24 cellular contexts compared by ENCODE assay signal in the genomic region with DNA sequence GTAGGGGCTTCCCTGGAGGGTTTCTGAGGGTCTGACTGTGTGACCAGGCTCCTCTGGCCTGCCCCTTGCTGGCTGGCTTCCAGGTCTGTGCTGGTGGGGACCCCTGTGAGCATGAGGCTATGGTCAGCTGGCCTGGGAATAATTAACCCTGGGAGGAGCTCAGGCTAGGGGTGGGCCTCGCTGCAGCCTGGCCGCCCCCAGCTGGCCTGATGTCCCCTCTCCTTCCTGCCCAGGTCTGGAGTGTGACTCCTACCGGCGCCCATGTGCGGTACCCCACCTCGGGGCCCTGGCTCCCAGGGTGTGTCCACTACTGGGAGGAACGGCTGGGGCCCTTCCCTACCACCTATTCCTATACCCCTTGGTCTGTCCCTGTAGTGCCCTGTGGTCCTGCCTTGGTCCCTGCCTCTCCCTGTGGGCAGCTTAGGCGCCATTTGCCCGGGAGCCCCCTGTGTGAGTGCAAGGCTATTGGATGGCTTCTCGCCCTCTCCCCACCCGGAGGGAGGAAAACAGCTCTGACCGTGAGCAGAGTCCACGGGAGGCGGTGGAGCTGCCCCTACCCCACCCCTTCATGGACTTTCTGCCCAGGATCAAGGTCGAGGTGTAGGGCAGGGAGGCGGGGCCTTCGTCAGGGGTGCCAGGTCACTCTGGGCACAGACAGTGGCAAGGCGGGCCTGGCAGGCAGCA. TPM values are rescaled to one million over a fixed set of nuclear protein-coding genes. Genes with fewer than 3 reads are reported as not detected.
DNase-seq lines count a peak whose midpoint lies in the region; ATAC-seq and TF ChIP-seq lines count a peak whose summit lies in the region.
"Had no signal": no experiment of that assay in that cellular context is flagged by ENCODE, and none has a peak within 500 bp of the region (broad histone marks: within the 10 kb centered on the region; RNA-seq: fewer than 3 reads in every experiment).

No MANE protein-coding gene starts in this region.

- POLR2A ChIA-PET in PC-3 (lab: Charles Lee; ENCODE audit: unreplicated experiment) = no interaction called here

- H3K79me2 ChIP-seq in PC-3 (ENCODE audit: low read length) = peaks cover 86% of the 10 kb centered on the region

- ATAC-seq in heart right ventricle = peak in 6 of 8 donors; percentile 21 to 53 (median 42)
- ATAC-seq in PC-3 = no peak
- ATAC-seq: lower lobe of right lung, T-cell had no signal

- H3K36me3 Mint-ChIP-seq in activated T-helper 2 cell treated with anti-CD3 and anti-CD28 coated beads, Interferon-gamma antibody, Interleukin-2, Interleukin-4, amounts not matched to agents 10 μg/mL and 5 μg/mL and 100 μg/mL, durations not matched to agents 14 hours and 24 hours and 36 hours (ENCODE audit: low read depth) = no peaks in the 10 kb centered on the region
- H3K36me3 Mint-ChIP-seq: activated CD4-positive, alpha-beta memory T cell treated with anti-CD3 and anti-CD28 coated beads for 36 hours; brain; stimulated activated effector memory CD8-positive, alpha-beta T cell treated with anti-CD3 and anti-CD28 coated beads, Interleukin-12 subunit alpha, Interleukin-12 subunit beta, amount 100 ng/mL, for 72 hours; T-cell had no signal

- H2AFZ ChIP-seq in PC-3 (ENCODE audit: low read length) = no peak overlapping the region

- peaks cover 6% of the 10 kb centered on the region; the same call in 1 of the 2 replicates for H4K20me1 ChIP-seq in PC-3 (ENCODE audit: low read length)

- H3K4me1 ChIP-seq in Peyer's patch = peaks cover 0 to 99% (median 27%) of the 10 kb centered on the region in 4 donors
- peaks cover 80 to 100% (median 100%) of the 10 kb centered on the region in 9 donors for H3K4me1 ChIP-seq in heart right ventricle
- peaks cover 93 to 95% of the 10 kb centered on the region in 2 donors for H3K4me1 ChIP-seq in mucosa of rectum (ENCODE audit: control insufficient read depth in 2 of 2, insufficient read depth in 2 of 2, low read length in 2 of 2)
- H3K4me1 ChIP-seq in tibial artery = peaks cover 0 to 100% (median 91%) of the 10 kb centered on the region in 4 donors
- H3K4me1 ChIP-seq in PC-3 (ENCODE audit: insufficient read depth, low read length) = no peaks in the 10 kb centered on the region

- TF ChIP-seq POLR2A in Peyer's patch (IDR thresholded peaks at IDR 0.05) = peak; percentile 74 to 87

- H3K9me3 Mint-ChIP-seq in activated T-helper 2 cell treated with anti-CD3 and anti-CD28 coated beads, Interferon-gamma antibody, Interleukin-2, Interleukin-4, amounts not matched to agents 10 μg/mL and 5 μg/mL and 100 μg/mL, durations not matched to agents 14 hours and 24 hours and 36 hours = no peaks in the 10 kb centered on the region
- H3K9me3 Mint-ChIP-seq: activated CD4-positive, alpha-beta memory T cell treated with anti-CD3 and anti-CD28 coated beads for 36 hours; brain; CD4-positive, alpha-beta T cell; stimulated activated effector memory CD8-positive, alpha-beta T cell treated with anti-CD3 and anti-CD28 coated beads, Interleukin-12 subunit alpha, Interleukin-12 subunit beta, amount 100 ng/mL, for 72 hours; T-cell had no signal

- no peak overlapping the region for H3K4me3 Mint-ChIP-seq in activated T-helper 2 cell treated with anti-CD3 and anti-CD28 coated beads, Interferon-gamma antibody, Interleukin-2, Interleukin-4, amounts not matched to agents 10 μg/mL and 5 μg/mL and 100 μg/mL, durations not matched to agents 14 hours and 24 hours and 36 hours (ENCODE audit: low read depth)
- H3K4me3 Mint-ChIP-seq: activated CD4-positive, alpha-beta memory T cell treated with anti-CD3 and anti-CD28 coated beads for 36 hours; brain; CD4-positive, alpha-beta T cell; stimulated activated effector memory CD8-positive, alpha-beta T cell treated with anti-CD3 and anti-CD28 coated beads, Interleukin-12 subunit alpha, Interleukin-12 subunit beta, amount 100 ng/mL, for 72 hours; T-cell had no signal

- 59 to 64% methylated on average over 18 of the region's 18 CpGs for WGBS in heart right ventricle, 2 donors

- peak overlapping the region in 2 of 4 donors; percentile 33 to 42 for H3K4me3 ChIP-seq in Peyer's patch
- H3K4me3 ChIP-seq in heart right ventricle = no peak overlapping the region
- peak overlapping the region; percentile 24 to 31 for H3K4me3 ChIP-seq in mucosa of rectum (ENCODE audit: low read length in 2 of 2)
- H3K4me3 ChIP-seq in tibial artery = no peak overlapping the region
- no peak overlapping the region for H3K4me3 ChIP-seq in PC-3 (ENCODE audit: low read length)
- H3K4me3 ChIP-seq: esophagus muscularis mucosa, lower lobe of right lung, SJSA1, suprapubic skin had no signal

- H3K27me3 ChIP-seq in Peyer's patch (no peaks in the 10 kb centered on the region), heart right ventricle (no peaks in the 10 kb centered on the region), mucosa of rectum (ENCODE audit: control insufficient read depth in 2 of 2, insufficient read depth in 2 of 2, low read length in 2 of 2) (no peaks in the 10 kb centered on the region), tibial artery (no peaks in the 10 kb centered on the region), PC-3 (ENCODE audit: low read length) (no peaks in the 10 kb centered on the region)
- H3K27me3 ChIP-seq: esophagus muscularis mucosa, neutrophil, SJSA1, suprapubic skin had no signal

- peak in 1 of 6 experiments; percentile 4 for TF ChIP-seq CTCF in Peyer's patch (IDR thresholded peaks at IDR 0.05)
- TF ChIP-seq CTCF in heart right ventricle (IDR thresholded peaks at IDR 0.05) = no peak
- no peak for TF ChIP-seq CTCF in tibial artery (IDR thresholded peaks at IDR 0.05)
- TF ChIP-seq CTCF in PC-3 (conservative IDR thresholded peaks at IDR 0.05; ENCODE audit: low read depth, low read length) = no peak

- H3K9ac ChIP-seq in mucosa of rectum (ENCODE audit: low read depth in 1 of 2, low read length in 2 of 2) (peak overlapping the region; percentile 17 to 54), PC-3 (ENCODE audit: low read length) (no peak overlapping the region)

- H3K36me3 ChIP-seq in Peyer's patch = no peaks in the 10 kb centered on the region
- H3K36me3 ChIP-seq in heart right ventricle = no peaks in the 10 kb centered on the region
- H3K36me3 ChIP-seq in mucosa of rectum (ENCODE audit: control insufficient read depth in 2 of 2, insufficient read depth in 2 of 2, low read length in 2 of 2) = no peaks in the 10 kb centered on the region
- H3K36me3 ChIP-seq in tibial artery = no peaks in the 10 kb centered on the region
- no peaks in the 10 kb centered on the region for H3K36me3 ChIP-seq in PC-3 (ENCODE audit: low read depth, low read length)
- H3K36me3 ChIP-seq: esophagus muscularis mucosa, lower lobe of right lung, SJSA1, suprapubic skin had no signal

- H3F3A ChIP-seq in PC-3 (ENCODE audit: low read length, unreplicated experiment) = no peaks in the 10 kb centered on the region

- intact Hi-C loops in heart right ventricle (cut with DNase I) = loop anchor here in 2 of 10 donors (10.0 kb wide), 2 partner anchors 79 to 99 kb away; no protein-coding TSS in a partner anchor
- intact Hi-C loops in tibial artery (cut with DNase I; ENCODE audit: low total_unique reads) = no loop called here
- intact Hi-C loops in PC-3 (cut with micrococcal nuclease) = no loop called here
- intact Hi-C loops in activated T-helper 2 cell treated with anti-CD3 and anti-CD28 coated beads, Interferon-gamma antibody, Interleukin-2, Interleukin-4, amounts not matched to agents 10 μg/mL and 5 μg/mL and 100 μg/mL, durations not matched to agents 14 hours and 24 hours and 36 hours (cut with micrococcal nuclease) = no loop called here

- no peak overlapping the region for H3K4me2 ChIP-seq in PC-3 (ENCODE audit: low read length)

- H3K27me3 Mint-ChIP-seq in activated T-helper 2 cell treated with anti-CD3 and anti-CD28 coated beads, Interferon-gamma antibody, Interleukin-2, Interleukin-4, amounts not matched to agents 10 μg/mL and 5 μg/mL and 100 μg/mL, durations not matched to agents 14 hours and 24 hours and 36 hours (ENCODE audit: low read depth) = no peaks in the 10 kb centered on the region
- H3K27me3 Mint-ChIP-seq: activated CD4-positive, alpha-beta memory T cell treated with anti-CD3 and anti-CD28 coated beads for 36 hours; brain; CD4-positive, alpha-beta T cell; T-cell had no signal

- no peaks in the 10 kb centered on the region for H3K4me1 Mint-ChIP-seq in activated T-helper 2 cell treated with anti-CD3 and anti-CD28 coated beads, Interferon-gamma antibody, Interleukin-2, Interleukin-4, amounts not matched to agents 10 μg/mL and 5 μg/mL and 100 μg/mL, durations not matched to agents 14 hours and 24 hours and 36 hours (ENCODE audit: low read depth)

- no peaks in the 10 kb centered on the region for H3K9me3 ChIP-seq in Peyer's patch
- no peaks in the 10 kb centered on the region for H3K9me3 ChIP-seq in heart right ventricle
- H3K9me3 ChIP-seq in mucosa of rectum (ENCODE audit: control insufficient read depth in 2 of 2, low read length in 2 of 2) = no peaks in the 10 kb centered on the region
- H3K9me3 ChIP-seq in tibial artery = no peaks in the 10 kb centered on the region
- H3K9me3 ChIP-seq in PC-3 (ENCODE audit: low read length) = no peaks in the 10 kb centered on the region
- H3K9me3 ChIP-seq: esophagus muscularis mucosa, lower lobe of right lung, neutrophil, SJSA1, suprapubic skin had no signal

- no peaks in the 10 kb centered on the region for H3K9me2 ChIP-seq in PC-3 (replicated peaks; ENCODE audit: low read length)

- peak in 2 of 3 donors; percentile 88 to 94 for DNase-seq in Peyer's patch
- DNase-seq in heart right ventricle = peak in 1 of 2 donors; percentile 70
- DNase-seq in tibial artery = no peak
- no peak for DNase-seq in PC-3
- no peak for DNase-seq in activated T-helper 2 cell treated with anti-CD3 and anti-CD28 coated beads, Interferon-gamma antibody, Interleukin-2, Interleukin-4, amounts not matched to agents 10 μg/mL and 5 μg/mL and 100 μg/mL, durations not matched to agents 14 hours and 24 hours and 36 hours (ENCODE audit: low spot score)
- no peak for DNase-seq in GM19238 (ENCODE audit: insufficient read length, low spot score)
- DNase-seq: activated CD4-positive, alpha-beta memory T cell treated with anti-CD3 and anti-CD28 coated beads for 36 hours; activated gamma-delta T cell; CD4-positive, alpha-beta T cell; foreskin melanocyte; hypothalamus; KG1; lower lobe of right lung; NCI-H1436 treated with DMSO at 0.1 percent for 48 hours; NCI-H510A; NK-92 treated with Interleukin-12 subunit alpha and Interleukin-12 subunit beta, amount 100 ng/mL, for 24 hours; T-cell had no signal

- CTCF ChIA-PET in PC-3 (lab: Charles Lee) = no interaction called here

- H3K27ac Mint-ChIP-seq in activated T-helper 2 cell treated with anti-CD3 and anti-CD28 coated beads, Interferon-gamma antibody, Interleukin-2, Interleukin-4, amounts not matched to agents 10 μg/mL and 5 μg/mL and 100 μg/mL, durations not matched to agents 14 hours and 24 hours and 36 hours = no peak overlapping the region
- H3K27ac Mint-ChIP-seq: activated CD4-positive, alpha-beta memory T cell treated with anti-CD3 and anti-CD28 coated beads for 36 hours; CD4-positive, alpha-beta T cell; stimulated activated effector memory CD8-positive, alpha-beta T cell treated with anti-CD3 and anti-CD28 coated beads, Interleukin-12 subunit alpha, Interleukin-12 subunit beta, amount 100 ng/mL, for 72 hours; T-cell had no signal

- H3K27ac ChIP-seq in Peyer's patch (peak overlapping the region in 3 of 4 donors; percentile 80 to 98 (median 80)), heart right ventricle (peak overlapping the region; percentile 13 to 84 (median 70)), mucosa of rectum (ENCODE audit: low read depth in 2 of 2, low read length in 2 of 2) (peak overlapping the region; percentile 87 to 97), tibial artery (peak overlapping the region; percentile 8 to 25), PC-3 (ENCODE audit: low read length) (no peak overlapping the region)
- H3K27ac ChIP-seq: esophagus muscularis mucosa, lower lobe of right lung, SJSA1, suprapubic skin had no signal

- BruUV-seq in PC-3 (replicated peaks; lab: Mats Ljungman, UMichigan) = no TSS peak

RNA-seq across cellular contexts. Expression of a gene that starts 9.4 kb away (rescaled TPM):
- total RNA-seq in Peyer's patch (10 to 100 TPM; 54.5 to 83.6 (median 65.4) TPM), heart right ventricle (10 to 100 TPM; 38.4 to 92.3 (median 43.6) TPM), PC-3 (2014; rRNA removed) (17.5 and 23.3 TPM in 2 replicates)
- 10 to 100 TPM; 22.6 to 39.1 TPM for polyA plus RNA-seq in heart right ventricle
- 22.8 and 22.9 TPM in 2 replicates for total RNA-seq in activated T-helper 2 cell treated with anti-CD3 and anti-CD28 coated beads, Interferon-gamma antibody, Interleukin-2, Interleukin-4, amounts not matched to agents 10 μg/mL and 5 μg/mL and 100 μg/mL, durations not matched to agents 14 hours and 24 hours and 36 hours

Comparison
In these comparisons a context has a peak if more than half of its experiments do, and no peak if none do; other contexts are left out.
1. DNase-seq: peak in Peyer's patch (2 of 3); none in tibial artery (0 of 2), PC-3 (single experiment), activated T-helper 2 cell treated with anti-CD3 and anti-CD28 coated beads, Interferon-gamma antibody, Interleukin-2, Interleukin-4, amounts not matched to agents 10 μg/mL and 5 μg/mL and 100 μg/mL, durations not matched to agents 14 hours and 24 hours and 36 hours (single experiment) and GM19238 (single experiment).
2. H3K4me3 ChIP-seq: peak in mucosa of rectum (2 of 2); none in heart right ventricle (0 of 10), tibial artery (0 of 2) and PC-3 (single experiment).